In the genomic region with DNA sequence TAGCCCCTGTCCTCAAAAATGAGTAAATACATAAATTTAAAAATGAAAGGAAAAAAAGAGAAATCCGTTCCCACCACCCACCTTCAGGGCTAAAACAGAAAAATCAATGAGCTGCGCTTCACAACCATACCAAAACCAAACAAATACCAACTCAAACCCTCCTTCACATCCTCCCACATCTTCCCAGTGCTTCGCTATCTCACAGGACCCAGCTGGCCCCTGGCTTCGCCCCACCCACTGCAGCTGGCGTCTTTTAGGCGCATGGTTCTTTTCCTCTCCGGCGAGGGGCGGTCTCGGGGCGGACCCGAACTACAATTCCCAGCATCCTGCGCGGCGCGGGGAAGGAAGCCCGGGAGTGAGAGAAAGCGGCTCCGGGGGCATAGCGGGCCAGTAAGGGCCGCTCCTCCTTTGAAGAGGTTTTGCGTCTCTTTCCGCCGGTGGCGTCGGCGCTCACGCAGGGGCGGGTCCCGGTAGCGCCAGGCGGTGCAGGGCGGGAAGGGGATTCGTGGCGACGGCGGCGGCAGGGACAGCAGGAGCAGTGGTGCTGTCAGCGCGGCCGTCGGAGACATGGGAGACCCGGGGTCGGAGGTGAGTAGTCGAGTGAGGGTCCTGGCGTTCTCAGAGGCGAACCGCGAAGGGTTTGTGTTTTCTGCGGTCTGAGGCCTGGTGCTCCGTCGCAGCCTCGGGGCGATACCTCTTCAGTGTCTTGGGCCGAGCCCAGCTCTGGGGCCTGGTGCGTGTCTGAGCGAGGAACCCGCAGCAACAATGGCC, we compare ENCODE assay signal across 1 cellular context.
TF ChIP-seq lines count a peak whose summit lies in the region.

A gene with protein sequence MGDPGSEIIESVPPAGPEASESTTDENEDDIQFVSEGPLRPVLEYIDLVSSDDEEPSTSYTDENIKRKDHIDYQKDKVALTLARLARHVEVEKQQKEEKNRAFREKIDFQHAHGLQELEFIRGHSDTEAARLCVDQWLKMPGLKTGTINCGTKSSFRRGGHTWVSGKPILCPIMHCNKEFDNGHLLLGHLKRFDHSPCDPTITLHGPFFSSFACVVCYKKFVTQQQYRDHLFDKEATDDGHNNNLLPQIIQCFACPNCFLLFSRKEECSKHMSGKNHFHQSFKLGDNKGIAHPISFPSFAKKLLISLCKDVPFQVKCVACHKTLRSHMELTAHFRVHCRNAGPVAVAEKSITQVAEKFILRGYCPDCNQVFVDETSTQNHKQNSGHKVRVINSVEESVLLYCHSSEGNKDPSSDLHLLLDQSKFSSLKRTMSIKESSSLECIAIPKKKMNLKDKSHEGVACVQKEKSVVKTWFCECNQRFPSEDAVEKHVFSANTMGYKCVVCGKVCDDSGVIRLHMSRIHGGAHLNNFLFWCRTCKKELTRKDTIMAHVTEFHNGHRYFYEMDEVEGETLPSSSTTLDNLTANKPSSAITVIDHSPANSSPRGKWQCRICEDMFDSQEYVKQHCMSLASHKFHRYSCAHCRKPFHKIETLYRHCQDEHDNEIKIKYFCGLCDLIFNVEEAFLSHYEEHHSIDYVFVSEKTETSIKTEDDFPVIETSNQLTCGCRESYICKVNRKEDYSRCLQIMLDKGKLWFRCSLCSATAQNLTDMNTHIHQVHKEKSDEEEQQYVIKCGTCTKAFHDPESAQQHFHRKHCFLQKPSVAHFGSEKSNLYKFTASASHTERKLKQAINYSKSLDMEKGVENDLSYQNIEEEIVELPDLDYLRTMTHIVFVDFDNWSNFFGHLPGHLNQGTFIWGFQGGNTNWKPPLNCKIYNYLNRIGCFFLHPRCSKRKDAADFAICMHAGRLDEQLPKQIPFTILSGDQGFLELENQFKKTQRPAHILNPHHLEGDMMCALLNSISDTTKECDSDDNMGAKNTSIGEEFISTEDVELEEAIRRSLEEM (plus strand): TSS at position 502 of the 771 bp plus-strand sequence. CDS start 66 bp downstream, at position 568.

TF ChIP-seq in K562, 482 proteins besides CTCF, POLR2A, EP300 and RAD21 (continued from another document and continues in another):
- peak in 2 of 3 experiments; percentile 68 to 86 for TF ChIP-seq YY1 (IDR thresholded peaks at IDR 0.05; ENCODE audit: borderline replicate concordance in 1 of 3, control insufficient read depth in 1 of 3, extremely low read depth in 1 of 3, insufficient read depth in 3 of 3, insufficient read length in 1 of 3, insufficient replicate concordance in 2 of 3, low read depth in 1 of 3, low read length in 2 of 3)
- TF ChIP-seq GATAD2B (IDR thresholded peaks at IDR 0.05; ENCODE audit: borderline replicate concordance): no peak
- no peak for TF ChIP-seq CREBBP (IDR thresholded peaks at IDR 0.05; ENCODE audit: low read depth, low read length)
- TF ChIP-seq, protein P1, sequence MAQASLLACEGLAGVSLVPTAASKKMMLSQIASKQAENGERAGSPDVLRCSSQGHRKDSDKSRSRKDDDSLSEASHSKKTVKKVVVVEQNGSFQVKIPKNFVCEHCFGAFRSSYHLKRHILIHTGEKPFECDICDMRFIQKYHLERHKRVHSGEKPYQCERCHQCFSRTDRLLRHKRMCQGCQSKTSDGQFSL (CRISPR knock-in tag; IDR thresholded peaks at IDR 0.05): no peak
- TF ChIP-seq, protein P1 (tag; IDR thresholded peaks at IDR 0.05): no peak
- TF ChIP-seq BHLHE40 (IDR thresholded peaks at IDR 0.05; ENCODE audit: low read length): peak; percentile 41
- TF ChIP-seq JUN (IDR thresholded peaks at IDR 0.05; ENCODE audit: borderline replicate concordance, low read depth, low read length): no peak; the same call in 1 of the 2 replicates
- TF ChIP-seq JUN (CRISPR knock-in tag; IDR thresholded peaks at IDR 0.05; ENCODE audit: borderline replicate concordance): no peak
- TF ChIP-seq ERF (CRISPR knock-in tag; IDR thresholded peaks at IDR 0.05): peak; percentile 28; the same call in 1 of the 2 replicates
- no peak for TF ChIP-seq STAG1 (CRISPR knock-in tag; IDR thresholded peaks at IDR 0.05; ENCODE audit: borderline replicate concordance)
- TF ChIP-seq MEF2A (IDR thresholded peaks at IDR 0.05; ENCODE audit: control insufficient read depth, low read depth, low read length): peak; percentile 72
- TF ChIP-seq HIVEP1 (CRISPR knock-in tag; IDR thresholded peaks at IDR 0.05): no peak
- TF ChIP-seq RBM39 (optimal IDR thresholded peaks at IDR 0.05; ENCODE audit: low read depth, low read length): no peak
- TF ChIP-seq EZH2 (IDR thresholded peaks at IDR 0.05; ENCODE audit: borderline replicate concordance, low read depth, low read length): no peak
- TF ChIP-seq, protein P2, sequence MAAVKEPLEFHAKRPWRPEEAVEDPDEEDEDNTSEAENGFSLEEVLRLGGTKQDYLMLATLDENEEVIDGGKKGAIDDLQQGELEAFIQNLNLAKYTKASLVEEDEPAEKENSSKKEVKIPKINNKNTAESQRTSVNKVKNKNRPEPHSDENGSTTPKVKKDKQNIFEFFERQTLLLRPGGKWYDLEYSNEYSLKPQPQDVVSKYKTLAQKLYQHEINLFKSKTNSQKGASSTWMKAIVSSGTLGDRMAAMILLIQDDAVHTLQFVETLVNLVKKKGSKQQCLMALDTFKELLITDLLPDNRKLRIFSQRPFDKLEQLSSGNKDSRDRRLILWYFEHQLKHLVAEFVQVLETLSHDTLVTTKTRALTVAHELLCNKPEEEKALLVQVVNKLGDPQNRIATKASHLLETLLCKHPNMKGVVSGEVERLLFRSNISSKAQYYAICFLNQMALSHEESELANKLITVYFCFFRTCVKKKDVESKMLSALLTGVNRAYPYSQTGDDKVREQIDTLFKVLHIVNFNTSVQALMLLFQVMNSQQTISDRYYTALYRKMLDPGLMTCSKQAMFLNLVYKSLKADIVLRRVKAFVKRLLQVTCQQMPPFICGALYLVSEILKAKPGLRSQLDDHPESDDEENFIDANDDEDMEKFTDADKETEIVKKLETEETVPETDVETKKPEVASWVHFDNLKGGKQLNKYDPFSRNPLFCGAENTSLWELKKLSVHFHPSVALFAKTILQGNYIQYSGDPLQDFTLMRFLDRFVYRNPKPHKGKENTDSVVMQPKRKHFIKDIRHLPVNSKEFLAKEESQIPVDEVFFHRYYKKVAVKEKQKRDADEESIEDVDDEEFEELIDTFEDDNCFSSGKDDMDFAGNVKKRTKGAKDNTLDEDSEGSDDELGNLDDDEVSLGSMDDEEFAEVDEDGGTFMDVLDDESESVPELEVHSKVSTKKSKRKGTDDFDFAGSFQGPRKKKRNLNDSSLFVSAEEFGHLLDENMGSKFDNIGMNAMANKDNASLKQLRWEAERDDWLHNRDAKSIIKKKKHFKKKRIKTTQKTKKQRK (IDR thresholded peaks at IDR 0.05; ENCODE audit: borderline replicate concordance, low read depth, low read length): no peak
- no peak for TF ChIP-seq RFX1 (IDR thresholded peaks at IDR 0.05)
- no peak for TF ChIP-seq FOS (IDR thresholded peaks at IDR 0.05; ENCODE audit: extremely low read depth, insufficient read length)
- no peak for TF ChIP-seq ZNF764 (CRISPR knock-in tag; IDR thresholded peaks at IDR 0.05; ENCODE audit: low read depth)
- TF ChIP-seq MCM7 (IDR thresholded peaks at IDR 0.05): peak in 1 of 2 experiments; percentile 10; a peak in 1 of 4 replicates
- no peak for TF ChIP-seq XRCC3 (IDR thresholded peaks at IDR 0.05)
- TF ChIP-seq, protein P3, sequence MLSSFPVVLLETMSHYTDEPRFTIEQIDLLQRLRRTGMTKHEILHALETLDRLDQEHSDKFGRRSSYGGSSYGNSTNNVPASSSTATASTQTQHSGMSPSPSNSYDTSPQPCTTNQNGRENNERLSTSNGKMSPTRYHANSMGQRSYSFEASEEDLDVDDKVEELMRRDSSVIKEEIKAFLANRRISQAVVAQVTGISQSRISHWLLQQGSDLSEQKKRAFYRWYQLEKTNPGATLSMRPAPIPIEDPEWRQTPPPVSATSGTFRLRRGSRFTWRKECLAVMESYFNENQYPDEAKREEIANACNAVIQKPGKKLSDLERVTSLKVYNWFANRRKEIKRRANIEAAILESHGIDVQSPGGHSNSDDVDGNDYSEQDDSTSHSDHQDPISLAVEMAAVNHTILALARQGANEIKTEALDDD (IDR thresholded peaks at IDR 0.05): peak; percentile 26; the same call in 1 of the 2 replicates
- peak; percentile 95 for TF ChIP-seq ZNF143 (CRISPR knock-in tag; IDR thresholded peaks at IDR 0.05)
- TF ChIP-seq NCOA2 (IDR thresholded peaks at IDR 0.05; ENCODE audit: partially characterized antibody in 2 of 2): no peak
- no peak for TF ChIP-seq ZNF217 (CRISPR knock-in tag; IDR thresholded peaks at IDR 0.05)
- peak; percentile 59; the same call in 1 of the 2 replicates for TF ChIP-seq ELF2 (CRISPR knock-in tag; IDR thresholded peaks at IDR 0.05)
- TF ChIP-seq RBM15 (IDR thresholded peaks at IDR 0.05; ENCODE audit: insufficient read depth, low read length): no peak
- TF ChIP-seq PTBP1 (IDR thresholded peaks at IDR 0.05; ENCODE audit: low read depth, low read length): no peak
- TF ChIP-seq ZNF124 (CRISPR knock-in tag; IDR thresholded peaks at IDR 0.05): no peak
- TF ChIP-seq TCF3 (CRISPR knock-in tag; IDR thresholded peaks at IDR 0.05): peak; percentile 96
- peak; percentile 95 for TF ChIP-seq NR2C1 (IDR thresholded peaks at IDR 0.05)
- TF ChIP-seq NR2C1 (tag; IDR thresholded peaks at IDR 0.05): peak; percentile 97
- TF ChIP-seq RHOXF2B (CRISPR knock-in tag; conservative IDR thresholded peaks at IDR 0.05): no peak
- TF ChIP-seq, protein P4, sequence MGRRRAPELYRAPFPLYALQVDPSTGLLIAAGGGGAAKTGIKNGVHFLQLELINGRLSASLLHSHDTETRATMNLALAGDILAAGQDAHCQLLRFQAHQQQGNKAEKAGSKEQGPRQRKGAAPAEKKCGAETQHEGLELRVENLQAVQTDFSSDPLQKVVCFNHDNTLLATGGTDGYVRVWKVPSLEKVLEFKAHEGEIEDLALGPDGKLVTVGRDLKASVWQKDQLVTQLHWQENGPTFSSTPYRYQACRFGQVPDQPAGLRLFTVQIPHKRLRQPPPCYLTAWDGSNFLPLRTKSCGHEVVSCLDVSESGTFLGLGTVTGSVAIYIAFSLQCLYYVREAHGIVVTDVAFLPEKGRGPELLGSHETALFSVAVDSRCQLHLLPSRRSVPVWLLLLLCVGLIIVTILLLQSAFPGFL (CRISPR knock-in tag; IDR thresholded peaks at IDR 0.05): no peak
- TF ChIP-seq POLR2B (IDR thresholded peaks at IDR 0.05; ENCODE audit: low read depth, partially characterized antibody): peak; percentile 79
- TF ChIP-seq MYBL2 (IDR thresholded peaks at IDR 0.05; ENCODE audit: low read depth): no peak
- no peak for TF ChIP-seq MYBL2 (CRISPR knock-in tag; IDR thresholded peaks at IDR 0.05; ENCODE audit: borderline replicate concordance)
- peak; percentile 85 for TF ChIP-seq CC2D1A (IDR thresholded peaks at IDR 0.05)
- TF ChIP-seq GABPA (tag; conservative IDR thresholded peaks at IDR 0.05; ENCODE audit: low read depth): peak; percentile 94
- no peak for TF ChIP-seq PRPF4 (IDR thresholded peaks at IDR 0.05; ENCODE audit: insufficient read depth, low read depth, low read length, poor library complexity, severe bottlenecking)
- TF ChIP-seq, protein P5, sequence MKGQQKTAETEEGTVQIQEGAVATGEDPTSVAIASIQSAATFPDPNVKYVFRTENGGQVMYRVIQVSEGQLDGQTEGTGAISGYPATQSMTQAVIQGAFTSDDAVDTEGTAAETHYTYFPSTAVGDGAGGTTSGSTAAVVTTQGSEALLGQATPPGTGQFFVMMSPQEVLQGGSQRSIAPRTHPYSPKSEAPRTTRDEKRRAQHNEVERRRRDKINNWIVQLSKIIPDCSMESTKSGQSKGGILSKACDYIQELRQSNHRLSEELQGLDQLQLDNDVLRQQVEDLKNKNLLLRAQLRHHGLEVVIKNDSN (CRISPR knock-in tag; IDR thresholded peaks at IDR 0.05): peak; percentile 35; the same call in 1 of the 2 replicates
- TF ChIP-seq, protein P6, sequence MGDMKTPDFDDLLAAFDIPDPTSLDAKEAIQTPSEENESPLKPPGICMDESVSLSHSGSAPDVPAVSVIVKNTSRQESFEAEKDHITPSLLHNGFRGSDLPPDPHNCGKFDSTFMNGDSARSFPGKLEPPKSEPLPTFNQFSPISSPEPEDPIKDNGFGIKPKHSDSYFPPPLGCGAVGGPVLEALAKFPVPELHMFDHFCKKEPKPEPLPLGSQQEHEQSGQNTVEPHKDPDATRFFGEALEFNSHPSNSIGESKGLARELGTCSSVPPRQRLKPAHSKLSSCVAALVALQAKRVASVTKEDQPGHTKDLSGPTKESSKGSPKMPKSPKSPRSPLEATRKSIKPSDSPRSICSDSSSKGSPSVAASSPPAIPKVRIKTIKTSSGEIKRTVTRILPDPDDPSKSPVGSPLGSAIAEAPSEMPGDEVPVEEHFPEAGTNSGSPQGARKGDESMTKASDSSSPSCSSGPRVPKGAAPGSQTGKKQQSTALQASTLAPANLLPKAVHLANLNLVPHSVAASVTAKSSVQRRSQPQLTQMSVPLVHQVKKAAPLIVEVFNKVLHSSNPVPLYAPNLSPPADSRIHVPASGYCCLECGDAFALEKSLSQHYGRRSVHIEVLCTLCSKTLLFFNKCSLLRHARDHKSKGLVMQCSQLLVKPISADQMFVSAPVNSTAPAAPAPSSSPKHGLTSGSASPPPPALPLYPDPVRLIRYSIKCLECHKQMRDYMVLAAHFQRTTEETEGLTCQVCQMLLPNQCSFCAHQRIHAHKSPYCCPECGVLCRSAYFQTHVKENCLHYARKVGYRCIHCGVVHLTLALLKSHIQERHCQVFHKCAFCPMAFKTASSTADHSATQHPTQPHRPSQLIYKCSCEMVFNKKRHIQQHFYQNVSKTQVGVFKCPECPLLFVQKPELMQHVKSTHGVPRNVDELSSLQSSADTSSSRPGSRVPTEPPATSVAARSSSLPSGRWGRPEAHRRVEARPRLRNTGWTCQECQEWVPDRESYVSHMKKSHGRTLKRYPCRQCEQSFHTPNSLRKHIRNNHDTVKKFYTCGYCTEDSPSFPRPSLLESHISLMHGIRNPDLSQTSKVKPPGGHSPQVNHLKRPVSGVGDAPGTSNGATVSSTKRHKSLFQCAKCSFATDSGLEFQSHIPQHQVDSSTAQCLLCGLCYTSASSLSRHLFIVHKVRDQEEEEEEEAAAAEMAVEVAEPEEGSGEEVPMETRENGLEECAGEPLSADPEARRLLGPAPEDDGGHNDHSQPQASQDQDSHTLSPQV (IDR thresholded peaks at IDR 0.05): no peak
- TF ChIP-seq SRSF3 (IDR thresholded peaks at IDR 0.05; ENCODE audit: insufficient read depth, low read length): no peak
- no peak for TF ChIP-seq ZNF445 (CRISPR knock-in tag; IDR thresholded peaks at IDR 0.05; ENCODE audit: low read depth)
- TF ChIP-seq, protein P7, sequence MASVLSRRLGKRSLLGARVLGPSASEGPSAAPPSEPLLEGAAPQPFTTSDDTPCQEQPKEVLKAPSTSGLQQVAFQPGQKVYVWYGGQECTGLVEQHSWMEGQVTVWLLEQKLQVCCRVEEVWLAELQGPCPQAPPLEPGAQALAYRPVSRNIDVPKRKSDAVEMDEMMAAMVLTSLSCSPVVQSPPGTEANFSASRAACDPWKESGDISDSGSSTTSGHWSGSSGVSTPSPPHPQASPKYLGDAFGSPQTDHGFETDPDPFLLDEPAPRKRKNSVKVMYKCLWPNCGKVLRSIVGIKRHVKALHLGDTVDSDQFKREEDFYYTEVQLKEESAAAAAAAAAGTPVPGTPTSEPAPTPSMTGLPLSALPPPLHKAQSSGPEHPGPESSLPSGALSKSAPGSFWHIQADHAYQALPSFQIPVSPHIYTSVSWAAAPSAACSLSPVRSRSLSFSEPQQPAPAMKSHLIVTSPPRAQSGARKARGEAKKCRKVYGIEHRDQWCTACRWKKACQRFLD (CRISPR knock-in tag; IDR thresholded peaks at IDR 0.05): no peak
- peak; percentile 82 for TF ChIP-seq HMGN3 (IDR thresholded peaks at IDR 0.05; ENCODE audit: borderline replicate concordance, extremely low read depth, insufficient read length, low read depth, low read length)
- TF ChIP-seq ZNF57 (CRISPR knock-in tag; IDR thresholded peaks at IDR 0.05): no peak
- TF ChIP-seq ZNF444 (CRISPR knock-in tag; IDR thresholded peaks at IDR 0.05): no peak
